ENCODE assay signal across 1 cellular context in genomic region chr1:182288749-182289604, GRCh38.
TF ChIP-seq lines count a peak whose summit lies in the region.

No MANE protein-coding gene starts in this region.

TF ChIP-seq in HepG2, 621 proteins besides CTCF, POLR2A, EP300 and RAD21 (continued from another document and continues in another):
- TF ChIP-seq PAXIP1 (CRISPR knock-in tag; conservative IDR thresholded peaks at IDR 0.05): peak; percentile 98
- TF ChIP-seq AKAP8 (CRISPR knock-in tag; IDR thresholded peaks at IDR 0.05): no peak
- peak; percentile 59; the same call in 1 of the 2 replicates for TF ChIP-seq ZFP36L1 (CRISPR knock-in tag; IDR thresholded peaks at IDR 0.05)
- no peak for TF ChIP-seq ELK4 (CRISPR knock-in tag; IDR thresholded peaks at IDR 0.05; ENCODE audit: borderline replicate concordance)
- peak; percentile 90 for TF ChIP-seq THRA (CRISPR knock-in tag; IDR thresholded peaks at IDR 0.05; ENCODE audit: borderline replicate concordance)
- TF ChIP-seq NRL (CRISPR knock-in tag; IDR thresholded peaks at IDR 0.05; ENCODE audit: borderline replicate concordance): no peak
- no peak for TF ChIP-seq SETDB1 (CRISPR knock-in tag; IDR thresholded peaks at IDR 0.05; ENCODE audit: borderline replicate concordance)
- TF ChIP-seq ATF5 (CRISPR knock-in tag; IDR thresholded peaks at IDR 0.05; ENCODE audit: low read depth): no peak
- 0 out of 2 replicates have a peak, but pooled peaks have one; percentile 21 for TF ChIP-seq SKIL (CRISPR knock-in tag; IDR thresholded peaks at IDR 0.05; ENCODE audit: borderline replicate concordance)
- TF ChIP-seq ZNF674 (CRISPR knock-in tag; IDR thresholded peaks at IDR 0.05; ENCODE audit: low read depth): no peak
- no peak for TF ChIP-seq HNRNPUL1 (IDR thresholded peaks at IDR 0.05; ENCODE audit: low read depth, low read length)
- no peak for TF ChIP-seq NAIF1 (CRISPR knock-in tag; IDR thresholded peaks at IDR 0.05; ENCODE audit: borderline replicate concordance)
- TF ChIP-seq NR0B2 (CRISPR knock-in tag; IDR thresholded peaks at IDR 0.05): no peak
- no peak for TF ChIP-seq ZFP41 (CRISPR knock-in tag; IDR thresholded peaks at IDR 0.05; ENCODE audit: borderline replicate concordance)
- no peak for TF ChIP-seq ZNF274 (CRISPR knock-in tag; IDR thresholded peaks at IDR 0.05)
- TF ChIP-seq FOXO4 (CRISPR knock-in tag; conservative IDR thresholded peaks at IDR 0.05): no peak
- no peak for TF ChIP-seq ZNF343 (CRISPR knock-in tag; IDR thresholded peaks at IDR 0.05)
- peak; percentile 95 for TF ChIP-seq TFE3 (CRISPR knock-in tag; IDR thresholded peaks at IDR 0.05)
- no peak for TF ChIP-seq PAF1 (CRISPR knock-in tag; IDR thresholded peaks at IDR 0.05)
- no peak for TF ChIP-seq ZBTB46 (CRISPR knock-in tag; IDR thresholded peaks at IDR 0.05; ENCODE audit: borderline replicate concordance)
- TF ChIP-seq ZNF564 (CRISPR knock-in tag; IDR thresholded peaks at IDR 0.05): 0 out of 2 replicates have a peak, but pooled peaks have one; percentile 40
- TF ChIP-seq ZNF430 (CRISPR knock-in tag; IDR thresholded peaks at IDR 0.05): peak; percentile 71; the same call in 1 of the 2 replicates
- no peak for TF ChIP-seq ZHX1 (CRISPR knock-in tag; IDR thresholded peaks at IDR 0.05; ENCODE audit: low read depth)
- no peak for TF ChIP-seq SNAI1 (CRISPR knock-in tag; IDR thresholded peaks at IDR 0.05; ENCODE audit: borderline replicate concordance)
- peak; percentile 66; the same call in 1 of the 2 replicates for TF ChIP-seq ZNF362 (CRISPR knock-in tag; IDR thresholded peaks at IDR 0.05; ENCODE audit: borderline replicate concordance)
- no peak; the same call in 1 of the 2 replicates for TF ChIP-seq HIC2 (CRISPR knock-in tag; IDR thresholded peaks at IDR 0.05; ENCODE audit: low read depth)
- no peak for TF ChIP-seq HOXA7 (CRISPR knock-in tag; IDR thresholded peaks at IDR 0.05)
- no peak for TF ChIP-seq TBP (CRISPR knock-in tag; IDR thresholded peaks at IDR 0.05)
- TF ChIP-seq ZNF296 (CRISPR knock-in tag; conservative IDR thresholded peaks at IDR 0.05): no peak
- no peak for TF ChIP-seq ZNF768 (CRISPR knock-in tag; IDR thresholded peaks at IDR 0.05)
